In the genomic region with DNA sequence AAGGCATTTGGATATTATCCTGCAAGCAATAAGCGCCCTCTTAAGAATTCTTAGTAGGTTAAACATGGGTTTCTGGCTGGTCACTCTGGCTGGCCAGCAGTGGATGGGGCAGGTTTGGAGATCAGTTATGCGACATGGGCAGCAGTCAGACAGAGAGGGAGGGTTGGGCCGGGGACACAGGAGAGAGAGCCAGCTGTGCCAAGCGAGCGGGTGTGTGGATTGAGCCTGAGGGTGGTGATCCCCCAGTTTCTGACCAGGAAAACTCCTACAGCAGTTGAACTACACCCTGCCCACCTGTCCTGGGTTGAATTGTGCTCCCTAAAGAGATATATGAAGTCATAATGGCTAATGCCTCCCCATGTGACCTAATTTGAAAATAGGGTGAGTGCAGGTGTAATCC, we compare ENCODE assay signal across 29 cellular contexts.
"Had no signal": no experiment of that assay in that cellular context is flagged by ENCODE, and none has a peak within 500 bp of the region (broad histone marks: within the 10 kb centered on the region; RNA-seq: fewer than 3 reads in every experiment).

No MANE protein-coding gene starts in this region.

- H3K9me3 Mint-ChIP-seq: natural killer cell treated with Interleukin-12 subunit alpha and Interleukin-12 subunit beta and Interleukin-15 and Interleukin-18, amount 100 ng/mL, for 72 hours had no signal

- H3K27ac ChIP-seq: neutrophil, ovary, prostate gland, right lobe of liver, sigmoid colon, stomach, thoracic aorta, thyroid gland, tibial nerve, upper lobe of left lung had no signal

- ATAC-seq: naive thymus-derived CD8-positive, alpha-beta T cell; natural killer cell treated with Interleukin-12 subunit alpha and Interleukin-12 subunit beta and Interleukin-15 and Interleukin-18, amount 100 ng/mL, for 72 hours; right cardiac atrium; stimulated activated effector memory CD8-positive, alpha-beta T cell treated with anti-CD3 and anti-CD28 coated beads, Interleukin-12 subunit alpha, Interleukin-12 subunit beta, amount 100 ng/mL, for 72 hours; stimulated activated naive B cell treated with anti-CD40 and anti-IgM and Interleukin-4, amounts not matched to agents 10 μg/mL and 1 μg/mL and 100 μg/mL, for 72 hours had no signal

- H3K4me3 ChIP-seq: ovary, prostate gland, right lobe of liver, sigmoid colon, stomach, thoracic aorta, thyroid gland, tibial nerve, upper lobe of left lung had no signal

- FAIRE-seq: small intestine, urothelium cell line had no signal

- H3K27ac Mint-ChIP-seq: naive B cell; naive thymus-derived CD8-positive, alpha-beta T cell; natural killer cell treated with Interleukin-12 subunit alpha and Interleukin-12 subunit beta and Interleukin-15 and Interleukin-18, amount 100 ng/mL, for 72 hours; nephron progenitor cell; stimulated activated effector memory CD8-positive, alpha-beta T cell treated with anti-CD3 and anti-CD28 coated beads, Interleukin-12 subunit alpha, Interleukin-12 subunit beta, amount 100 ng/mL, for 72 hours; stimulated activated naive B cell treated with anti-CD40 and anti-IgM and Interleukin-4, amounts not matched to agents 10 μg/mL and 1 μg/mL and 100 μg/mL, for 72 hours; stimulated activated naive CD8-positive, alpha-beta T cell treated with anti-CD3 and anti-CD28 coated beads, Interleukin-15, Interleukin-2, amounts not matched to agents 100 ng/mL and 50 ng/mL, for 24 hours had no signal

- H3K36me3 Mint-ChIP-seq: naive thymus-derived CD8-positive, alpha-beta T cell; natural killer cell treated with Interleukin-12 subunit alpha and Interleukin-12 subunit beta and Interleukin-15 and Interleukin-18, amount 100 ng/mL, for 72 hours; stimulated activated effector memory CD8-positive, alpha-beta T cell treated with anti-CD3 and anti-CD28 coated beads, Interleukin-12 subunit alpha, Interleukin-12 subunit beta, amount 100 ng/mL, for 72 hours had no signal

- H3K27me3 ChIP-seq: neutrophil, ovary, right lobe of liver, sigmoid colon, thyroid gland, tibial nerve, upper lobe of left lung had no signal

- H3K4me1 ChIP-seq: prostate gland, right lobe of liver, sigmoid colon, stomach, thyroid gland, tibial nerve, upper lobe of left lung had no signal

- H3K36me3 ChIP-seq: neutrophil, ovary, prostate gland, right lobe of liver, sigmoid colon, stomach, thoracic aorta, thyroid gland, tibial nerve, upper lobe of left lung had no signal

- H3K9me3 ChIP-seq: neutrophil, ovary, prostate gland, right lobe of liver, sigmoid colon, thoracic aorta, thyroid gland had no signal

- H3K4me1 Mint-ChIP-seq: naive thymus-derived CD8-positive, alpha-beta T cell; nephron progenitor cell; neural crest cell; stimulated activated effector memory CD8-positive, alpha-beta T cell treated with anti-CD3 and anti-CD28 coated beads, Interleukin-12 subunit alpha, Interleukin-12 subunit beta, amount 100 ng/mL, for 72 hours had no signal

- H3K4me3 Mint-ChIP-seq: naive B cell; naive thymus-derived CD8-positive, alpha-beta T cell; natural killer cell treated with Interleukin-12 subunit alpha and Interleukin-12 subunit beta and Interleukin-15 and Interleukin-18, amount 100 ng/mL, for 72 hours; nephron progenitor cell; neural crest cell; stimulated activated effector memory CD8-positive, alpha-beta T cell treated with anti-CD3 and anti-CD28 coated beads, Interleukin-12 subunit alpha, Interleukin-12 subunit beta, amount 100 ng/mL, for 72 hours; stimulated activated naive B cell treated with anti-CD40 and anti-IgM and Interleukin-4, amounts not matched to agents 10 μg/mL and 1 μg/mL and 100 μg/mL, for 72 hours; stimulated activated naive CD8-positive, alpha-beta T cell treated with anti-CD3 and anti-CD28 coated beads, Interleukin-15, Interleukin-2, amounts not matched to agents 100 ng/mL and 50 ng/mL, for 24 hours had no signal

- DNase-seq: naive B cell; naive thymus-derived CD8-positive, alpha-beta T cell; nephron progenitor cell; nucleus accumbens; ovary; retina; right cardiac atrium; right lobe of liver; small intestine; stimulated activated CD4-positive, alpha-beta T cell treated with anti-CD3 and anti-CD28 coated beads, Interleukin-15, amount 100 ng/mL, for 24 hours; stimulated activated CD4-positive, alpha-beta T cell treated with anti-CD3 and anti-CD28 coated beads, Interleukin-2, amount 100 ng/mL, for 24 hours; stimulated activated CD4-positive, alpha-beta T cell treated with anti-CD3 and anti-CD28 coated beads, Interleukin-2, amount 100 ng/mL, for 48 hours; stimulated activated CD4-positive, alpha-beta T cell treated with anti-CD3 and anti-CD28 coated beads, Interleukin-4, amount 100 ng/mL, for 24 hours; stimulated activated naive B cell treated with anti-CD40 and anti-IgM and Interleukin-4, amounts not matched to agents 10 μg/mL and 1 μg/mL and 100 μg/mL, for 72 hours; stimulated activated naive CD4-positive, alpha-beta T cell treated with Interleukin-2 at 50 U/mL for 16 hours; stomach; thyroid gland; trophoblast cell; upper lobe of left lung had no signal
